ENCODE assay signal across 12 cellular contexts in genomic region chr12:9906888-9907287, GRCh38. TPM values are rescaled to one million over a fixed set of nuclear protein-coding genes. Genes with fewer than 3 reads are reported as not detected.
A peak's percentile ranks its signal among the peaks of the same experiment; 100 is the strongest.
DNase-seq lines count a peak whose midpoint lies in the region; FAIRE-seq and TF ChIP-seq lines count a peak whose summit lies in the region.
"Had no signal": no experiment of that assay in that cellular context is flagged by ENCODE, and none has a peak within 500 bp of the region (broad histone marks: within the 10 kb centered on the region; RNA-seq: fewer than 3 reads in every experiment).

No MANE protein-coding gene starts in this region.

- no peak for TF ChIP-seq CTCF in neural progenitor cell (IDR thresholded peaks at IDR 0.05)
- TF ChIP-seq CTCF in coronary artery (IDR thresholded peaks at IDR 0.05), result no peak

- H3K4me1 Mint-ChIP-seq in T-helper 1 cell treated with Interleukin-12 subunit alpha and Interleukin-12 subunit beta and Interleukin-4 antibody, amounts not matched to agents 30 μg/mL and 1 μg/mL, for 36 hours (ENCODE audit: low read depth), result peaks cover 13% of the 10 kb centered on the region
- H3K4me1 Mint-ChIP-seq in activated naive CD4-positive, alpha-beta T cell treated with anti-CD3 and anti-CD28 coated beads, Interleukin-2, amount 50 U/mL, for 24 hours, result peaks cover 38% of the 10 kb centered on the region
- H3K4me1 Mint-ChIP-seq in neural progenitor cell, result no peaks in the 10 kb centered on the region

- H3K4me2 ChIP-seq in neural progenitor cell, result peak overlapping the region; percentile 71

- H3K27ac ChIP-seq in neural progenitor cell, result no peak overlapping the region
- no peak overlapping the region for H3K27ac ChIP-seq in coronary artery
- H3K27ac ChIP-seq: SK-N-MC, testis had no signal

- TF ChIP-seq POLR2A in GM12891 (IDR thresholded peaks at IDR 0.05; ENCODE audit: low read depth, low read length), result no peak

- H3K9me3 Mint-ChIP-seq in T-helper 1 cell treated with Interleukin-12 subunit alpha and Interleukin-12 subunit beta and Interleukin-4 antibody, amounts not matched to agents 30 μg/mL and 1 μg/mL, for 36 hours, result peaks cover 84% of the 10 kb centered on the region
- peaks cover 5% of the 10 kb centered on the region for H3K9me3 Mint-ChIP-seq in activated naive CD4-positive, alpha-beta T cell treated with anti-CD3 and anti-CD28 coated beads, Interleukin-2, amount 50 U/mL, for 24 hours
- peaks cover 32% of the 10 kb centered on the region for H3K9me3 Mint-ChIP-seq in neural progenitor cell

- peaks cover 34% of the 10 kb centered on the region for H3K36me3 Mint-ChIP-seq in T-helper 1 cell treated with Interleukin-12 subunit alpha and Interleukin-12 subunit beta and Interleukin-4 antibody, amounts not matched to agents 30 μg/mL and 1 μg/mL, for 36 hours (ENCODE audit: low read depth)
- peaks cover 18% of the 10 kb centered on the region for H3K36me3 Mint-ChIP-seq in activated naive CD4-positive, alpha-beta T cell treated with anti-CD3 and anti-CD28 coated beads, Interleukin-2, amount 50 U/mL, for 24 hours
- H3K36me3 Mint-ChIP-seq in neural progenitor cell, result peaks cover 2% of the 10 kb centered on the region

- no peak overlapping the region for H2AFZ ChIP-seq in neural progenitor cell (replicated peaks)

- H3K27me3 Mint-ChIP-seq in T-helper 1 cell treated with Interleukin-12 subunit alpha and Interleukin-12 subunit beta and Interleukin-4 antibody, amounts not matched to agents 30 μg/mL and 1 μg/mL, for 36 hours (ENCODE audit: low read depth), result no peaks in the 10 kb centered on the region
- no peaks in the 10 kb centered on the region for H3K27me3 Mint-ChIP-seq in activated naive CD4-positive, alpha-beta T cell treated with anti-CD3 and anti-CD28 coated beads, Interleukin-2, amount 50 U/mL, for 24 hours
- H3K27me3 Mint-ChIP-seq in neural progenitor cell (ENCODE audit: insufficient read depth, low read depth), result peaks cover 5% of the 10 kb centered on the region

- H4K20me1 ChIP-seq in neural progenitor cell (ENCODE audit: low read depth), result peaks cover 77% of the 10 kb centered on the region

- H3K27me3 ChIP-seq in neural progenitor cell (no peaks in the 10 kb centered on the region), MG63 (no peaks in the 10 kb centered on the region)
- H3K27me3 ChIP-seq: testis had no signal

- H3K79me2 ChIP-seq in neural progenitor cell (ENCODE audit: low read depth), result peaks cover 89% of the 10 kb centered on the region

- FAIRE-seq in GM12891 (lab: Jason Lieb, UNC), result no peak

- no peaks in the 10 kb centered on the region for H3K9me3 ChIP-seq in neural progenitor cell (ENCODE audit: low read depth)
- peaks cover 11% of the 10 kb centered on the region for H3K9me3 ChIP-seq in MG63
- H3K9me3 ChIP-seq: testis had no signal

- no peak overlapping the region for H3K4me3 ChIP-seq in Jurkat, Clone E6-1 (ENCODE audit: low read length)
- H3K4me3 ChIP-seq in neural progenitor cell (peak overlapping the region; percentile 54), MG63 (no peak overlapping the region), coronary artery (no peak overlapping the region)
- H3K4me3 ChIP-seq: SK-N-MC, skin epidermis, testis had no signal

- peak overlapping the region; percentile 27 for H3K4me3 Mint-ChIP-seq in T-helper 1 cell treated with Interleukin-12 subunit alpha and Interleukin-12 subunit beta and Interleukin-4 antibody, amounts not matched to agents 30 μg/mL and 1 μg/mL, for 36 hours
- H3K4me3 Mint-ChIP-seq in activated naive CD4-positive, alpha-beta T cell treated with anti-CD3 and anti-CD28 coated beads, Interleukin-2, amount 50 U/mL, for 24 hours, result peak overlapping the region; percentile 64
- H3K4me3 Mint-ChIP-seq in neural progenitor cell, result no peak overlapping the region

- no peak overlapping the region for H3K9ac ChIP-seq in neural progenitor cell

- H3F3A ChIP-seq in neural progenitor cell (ENCODE audit: low read depth), result peaks cover 78% of the 10 kb centered on the region

- H3K36me3 ChIP-seq in neural progenitor cell, result no peaks in the 10 kb centered on the region
- H3K36me3 ChIP-seq in MG63, result no peaks in the 10 kb centered on the region

- DNase-seq in Jurkat, Clone E6-1 (ENCODE audit: low read depth, low spot score), result peak; percentile 82
- DNase-seq in neural progenitor cell (ENCODE audit: low spot score) (no peak), GM19238 (ENCODE audit: insufficient read length, low spot score) (no peak), GM12891 (ENCODE audit: insufficient read length, low spot score) (no peak), MG63 (no peak), coronary artery (ENCODE audit: low spot score) (no peak)
- DNase-seq: NCI-H446 treated with DMSO at 0.1 percent for 48 hours, testis had no signal

- H3K4me1 ChIP-seq in neural progenitor cell, result peaks cover 27% of the 10 kb centered on the region
- H3K4me1 ChIP-seq: testis had no signal

- H3K27ac Mint-ChIP-seq in T-helper 1 cell treated with Interleukin-12 subunit alpha and Interleukin-12 subunit beta and Interleukin-4 antibody, amounts not matched to agents 30 μg/mL and 1 μg/mL, for 36 hours, result peak overlapping the region; percentile 71
- H3K27ac Mint-ChIP-seq in activated naive CD4-positive, alpha-beta T cell treated with anti-CD3 and anti-CD28 coated beads, Interleukin-2, amount 50 U/mL, for 24 hours, result peak overlapping the region; percentile 89
- no peak overlapping the region for H3K27ac Mint-ChIP-seq in neural progenitor cell

TF ChIP-seq in GM12891, 5 proteins besides CTCF, POLR2A, EP300 and RAD21:
- TF ChIP-seq POU2F2 (IDR thresholded peaks at IDR 0.05; ENCODE audit: low read depth, low read length), result no peak
- TF ChIP-seq PAX5 (IDR thresholded peaks at IDR 0.05; ENCODE audit: insufficient read depth, low read length, severe bottlenecking), result no peak
- TF ChIP-seq SPI1 (IDR thresholded peaks at IDR 0.05; ENCODE audit: low read depth, low read length), result no peak
- TF ChIP-seq TAF1 (IDR thresholded peaks at IDR 0.05; ENCODE audit: low read depth, low read length), result no peak
- TF ChIP-seq POLR2AphosphoS5 (IDR thresholded peaks at IDR 0.05; ENCODE audit: low read depth, low read length), result no peak

RNA-seq across cellular contexts. Expression of gene CLEC2A, which starts 25.3 kb away (rescaled TPM):
- not detected for polyA plus RNA-seq in Jurkat, Clone E6-1 (2012; ENCODE audit: insufficient read depth, insufficient read length)
- not detected in 2 replicates for total RNA-seq in neural progenitor cell (ENCODE audit: low replicate concordance)
- not detected for polyA plus RNA-seq in GM12891 (2012; ENCODE audit: low read depth, missing spikeins)
- not detected in 2 replicates for total RNA-seq in MG63 (2014; rRNA removed; shearing (Covaris generic); ENCODE audit: low replicate concordance)
- total RNA-seq: testis had no signal

RNA-seq across cellular contexts. Expression of gene KLRF2, which starts 25.6 kb away (rescaled TPM):
- not detected for polyA plus RNA-seq in Jurkat, Clone E6-1 (2012; ENCODE audit: insufficient read depth, insufficient read length)
- not detected in 2 replicates for total RNA-seq in neural progenitor cell (ENCODE audit: low replicate concordance)
- not detected for polyA plus RNA-seq in GM12891 (2012; ENCODE audit: low read depth, missing spikeins)
- total RNA-seq in MG63 (2014; rRNA removed; shearing (Covaris generic); ENCODE audit: low replicate concordance), result not detected in 2 replicates

RNA-seq across cellular contexts. Expression of gene CLEC2B, which starts 37.7 kb away (rescaled TPM):
- polyA plus RNA-seq in Jurkat, Clone E6-1 (2012; ENCODE audit: insufficient read depth, insufficient read length), result 35.1 TPM
- 0.28 and 1.0 TPM in 2 replicates for total RNA-seq in neural progenitor cell (ENCODE audit: low replicate concordance)
- 2.3 TPM for polyA plus RNA-seq in GM12891 (2012; ENCODE audit: low read depth, missing spikeins)
- total RNA-seq in MG63 (2014; rRNA removed; shearing (Covaris generic); ENCODE audit: low replicate concordance), result 14.3 and 27.2 TPM in 2 replicates
